ENCODE assay signal across 35 cellular contexts in genomic region chr1:21576031-21576797, GRCh38.
"Had no signal": no experiment of that assay in that cellular context is flagged by ENCODE, and none has a peak within 500 bp of the region (broad histone marks: within the 10 kb centered on the region; RNA-seq: fewer than 3 reads in every experiment).

No MANE protein-coding gene starts in this region.

- ATAC-seq: activated naive CD4-positive, alpha-beta T cell treated with anti-CD3 and anti-CD28 coated beads, Interleukin-2, amount 50 U/mL, for 72 hours; activated T-cell treated with anti-CD3 and anti-CD28 coated beads, Interleukin-2, amount 50 U/mL, for 4 hours; body of pancreas had no signal

- H3K9me3 Mint-ChIP-seq: activated B cell treated with CpG ODN at 0.5 μM for 24 hours; activated CD4-positive, alpha-beta memory T cell treated with anti-CD3 and anti-CD28 coated beads for 36 hours; activated naive CD4-positive, alpha-beta T cell treated with anti-CD3 and anti-CD28 coated beads for 36 hours; activated naive CD4-positive, alpha-beta T cell treated with anti-CD3 and anti-CD28 coated beads, Interleukin-2, amount 50 U/mL, for 72 hours; activated T-cell treated with anti-CD3 and anti-CD28 coated beads, Interleukin-2, amount 50 U/mL, for 4 hours; activated T-helper 1 cell treated with anti-CD3 and anti-CD28 coated beads, Interleukin-12 subunit alpha, Interleukin-12 subunit beta, Interleukin-2, Interleukin-4 antibody, amounts not matched to agents 30 ng/mL and 10 ng/mL and 1 ng/mL, durations not matched to agents 14 hours and 24 hours and 36 hours had no signal

- H3K27ac ChIP-seq: VCaP had no signal

- H3K27ac Mint-ChIP-seq: activated B cell treated with CpG ODN at 0.5 μM for 24 hours; activated CD4-positive, alpha-beta memory T cell treated with anti-CD3 and anti-CD28 coated beads for 36 hours; activated naive CD4-positive, alpha-beta T cell treated with anti-CD3 and anti-CD28 coated beads for 36 hours; activated T-helper 1 cell treated with anti-CD3 and anti-CD28 coated beads, Interleukin-12 subunit alpha, Interleukin-12 subunit beta, Interleukin-2, Interleukin-4 antibody, amounts not matched to agents 30 ng/mL and 10 ng/mL and 1 ng/mL, durations not matched to agents 14 hours and 24 hours and 36 hours had no signal

- H3K4me1 Mint-ChIP-seq: activated B cell treated with CpG ODN at 0.5 μM for 24 hours had no signal

- H3K4me3 ChIP-seq: adrenal gland, body of pancreas, breast epithelium had no signal

- H3K27me3 ChIP-seq: adrenal gland, body of pancreas, breast epithelium had no signal

- H3K4me3 Mint-ChIP-seq: activated B cell treated with CpG ODN at 0.5 μM for 24 hours; activated CD4-positive, alpha-beta memory T cell treated with anti-CD3 and anti-CD28 coated beads for 36 hours; activated naive CD4-positive, alpha-beta T cell treated with anti-CD3 and anti-CD28 coated beads for 36 hours; activated T-cell treated with anti-CD3 and anti-CD28 coated beads, Interleukin-2, amount 50 U/mL, for 4 hours; activated T-helper 1 cell treated with anti-CD3 and anti-CD28 coated beads, Interleukin-12 subunit alpha, Interleukin-12 subunit beta, Interleukin-2, Interleukin-4 antibody, amounts not matched to agents 30 ng/mL and 10 ng/mL and 1 ng/mL, durations not matched to agents 14 hours and 24 hours and 36 hours had no signal

- H3K36me3 Mint-ChIP-seq: activated CD4-positive, alpha-beta memory T cell treated with anti-CD3 and anti-CD28 coated beads for 36 hours; activated naive CD4-positive, alpha-beta T cell treated with anti-CD3 and anti-CD28 coated beads, Interleukin-2, amount 50 U/mL, for 72 hours had no signal

- H3K36me3 ChIP-seq: adrenal gland, breast epithelium had no signal

- FAIRE-seq: astrocyte had no signal

- H3K9me3 ChIP-seq: adrenal gland, body of pancreas had no signal

- DNase-seq: activated B cell treated with CpG ODN at 0.5 μM for 24 hours; activated CD4-positive, alpha-beta memory T cell treated with anti-CD3 and anti-CD28 coated beads for 36 hours; activated CD4-positive, alpha-beta T cell treated with anti-CD3 and anti-CD28 coated beads for 4 hours; activated CD4-positive, alpha-beta T cell treated with anti-CD3 and anti-CD28 coated beads, Interleukin-2, amount 50 U/mL, for 1 hour; activated CD4-positive, CD25-positive, alpha-beta regulatory T cell treated with anti-CD3 and anti-CD28 coated beads, Interleukin-2, amount 50 U/mL, for 72 hours; activated CD8-positive, alpha-beta memory T cell treated with anti-CD3 and anti-CD28 coated beads, Interleukin-2, amount 50 U/mL, for 4 hours; activated gamma-delta T cell treated with Interleukin-2 at 50 U/mL for 16 hours; activated naive CD4-positive, alpha-beta T cell treated with anti-CD3 and anti-CD28 coated beads for 36 hours; activated T-cell treated with anti-CD3 and anti-CD28 coated beads for 4 hours; activated T-cell treated with anti-CD3 and anti-CD28 coated beads, Interleukin-2, amount 50 U/mL, for 4 hours; adrenal gland; body of pancreas; caudate nucleus; NCI-H1092 treated with DMSO at 0.1 percent for 48 hours; NCI-H1417; NCI-H146; NCI-H187; NCI-H2029 treated with DMSO at 0.1 percent for 48 hours; NCI-H2107; NCI-H2171; NCI-H510A; NCI-H526; NCI-H748 treated with DMSO at 0.1 percent for 48 hours; NK-92 treated with Interleukin-12 subunit alpha and Interleukin-12 subunit beta, amount 100 ng/mL, for 24 hours; OCI-M1; SHP77 treated with DMSO at 0.1 percent for 48 hours; SW 1271; T-helper 1 cell; T-helper 2 cell; T-helper 9 cell had no signal

- H3K4me1 ChIP-seq: adrenal gland had no signal
